8 cellular contexts compared by ENCODE assay signal in the genomic region with DNA sequence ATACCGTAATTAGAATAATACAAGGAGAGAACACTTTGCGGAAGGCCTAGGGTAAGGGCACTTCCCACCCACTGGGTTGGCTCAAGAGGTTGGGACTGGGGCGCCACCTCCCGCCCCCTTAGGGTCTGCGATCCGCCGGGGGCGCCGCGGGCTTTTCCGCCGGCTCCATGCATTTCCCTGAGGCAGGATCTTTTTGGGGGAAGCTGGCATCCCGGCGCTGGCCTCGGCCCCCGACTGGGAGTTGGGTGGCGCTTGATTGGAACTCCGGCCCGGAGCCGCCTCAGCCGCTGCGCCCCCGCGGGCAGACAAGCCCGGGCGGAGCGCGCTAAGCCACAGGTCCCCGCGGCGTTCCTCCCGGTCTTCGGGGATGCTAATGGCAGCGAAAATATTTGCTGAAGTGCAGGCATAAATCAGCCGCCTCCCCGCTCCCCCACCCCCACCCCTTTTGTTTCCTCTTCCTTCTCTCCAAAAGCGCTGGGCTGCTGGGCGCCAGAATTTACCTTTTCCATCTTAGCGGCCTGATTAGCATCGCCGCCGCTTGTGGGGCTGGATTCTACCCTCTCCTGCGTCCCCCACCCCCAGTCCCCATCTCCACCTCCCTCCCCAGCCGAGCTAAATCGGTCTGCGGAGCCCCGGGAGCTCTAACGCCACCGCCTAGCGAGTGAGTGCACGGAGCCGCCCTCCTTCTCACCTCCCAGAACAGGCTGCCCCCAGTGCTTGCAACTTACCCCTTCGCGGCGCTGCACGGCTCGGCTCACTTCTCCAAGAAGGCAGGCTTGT. TPM values are rescaled to one million over a fixed set of nuclear protein-coding genes. Genes with fewer than 3 reads are reported as not detected.
DNase-seq lines count a peak whose midpoint lies in the region; ATAC-seq, FAIRE-seq and TF ChIP-seq lines count a peak whose summit lies in the region.

No MANE protein-coding gene starts in this region.

- peaks cover 25% of the 10 kb centered on the region for H3K4me1 Mint-ChIP-seq in MCF 10A (ENCODE audit: insufficient read depth, unreplicated experiment)
- peaks cover 13% of the 10 kb centered on the region for H3K4me1 Mint-ChIP-seq in stimulated activated effector memory CD8-positive, alpha-beta T cell treated with anti-CD3 and anti-CD28 coated beads, Interleukin-12 subunit alpha, Interleukin-12 subunit beta, amount 100 ng/mL, for 72 hours

- H3K4me3 Mint-ChIP-seq in MCF 10A (ENCODE audit: unreplicated experiment) = peak overlapping the region; percentile 79
- H3K4me3 Mint-ChIP-seq in stimulated activated effector memory CD8-positive, alpha-beta T cell treated with anti-CD3 and anti-CD28 coated beads, Interleukin-12 subunit alpha, Interleukin-12 subunit beta, amount 100 ng/mL, for 72 hours = peak overlapping the region; percentile 63

- POLR2A ChIA-PET in MCF 10A (lab: Yijun Ruan, JAX) = interaction anchor here (0.6 to 9.3 kb wide), 5 partner anchors 28 to 286 kb away, joined by 3 to 146 read pairs (median 3); no protein-coding TSS in a partner anchor

- H3K9me1 ChIP-seq in keratinocyte (ENCODE audit: control insufficient read depth, extremely low read depth, insufficient read depth, low read length) = peaks cover 2% of the 10 kb centered on the region

- peaks cover 0 to 61% (median 21%) of the 10 kb centered on the region in 11 experiments; a peak in 17 of 22 replicates for H4K20me1 ChIP-seq in BLaER1 treated with 17β-estradiol and CSF1 and Interleukin-3, amounts not matched to agents 10 nM and 100 nM
- H4K20me1 ChIP-seq in keratinocyte (ENCODE audit: control insufficient read depth, extremely low read depth, insufficient read depth, low read length) = no peaks in the 10 kb centered on the region

- no peaks in the 10 kb centered on the region for H3K9me3 Mint-ChIP-seq in MCF 10A (ENCODE audit: unreplicated experiment)
- H3K9me3 Mint-ChIP-seq in stimulated activated effector memory CD8-positive, alpha-beta T cell treated with anti-CD3 and anti-CD28 coated beads, Interleukin-12 subunit alpha, Interleukin-12 subunit beta, amount 100 ng/mL, for 72 hours = no peaks in the 10 kb centered on the region

- TSS peak; percentile 24 for BruUV-seq in MCF 10A (replicated peaks; lab: Mats Ljungman, UMichigan)

- peak; percentile 28 for DNase-seq in HPDE6-E6E7 (ENCODE audit: extremely low spot score)
- DNase-seq in MCF 10A (ENCODE audit: unreplicated experiment) = peak; percentile 36
- DNase-seq in keratinocyte (ENCODE audit: low read depth, low spot score) = no peak
- DNase-seq in stimulated activated effector memory CD8-positive, alpha-beta T cell treated with anti-CD3 and anti-CD28 coated beads, Interleukin-12 subunit alpha, Interleukin-12 subunit beta, amount 100 ng/mL, for 72 hours (ENCODE audit: low spot score in 2 of 2) = no peak
- no peak for DNase-seq in HT-29 (ENCODE audit: low spot score)

- peak; percentile 15 for ATAC-seq in stimulated activated effector memory CD8-positive, alpha-beta T cell treated with anti-CD3 and anti-CD28 coated beads, Interleukin-12 subunit alpha, Interleukin-12 subunit beta, amount 100 ng/mL, for 72 hours
- ATAC-seq in HG02759 (IDR thresholded peaks at IDR 0.05; ENCODE audit: unreplicated experiment) (no peak), HG03565 (IDR thresholded peaks at IDR 0.05; ENCODE audit: unreplicated experiment) (no peak)

- peak overlapping the region; percentile 25 for H2AFZ ChIP-seq in keratinocyte (ENCODE audit: control insufficient read depth, low read length)

- H3K27ac Mint-ChIP-seq in MCF 10A (ENCODE audit: low read depth, unreplicated experiment) = peak overlapping the region; percentile 83
- H3K27ac Mint-ChIP-seq in stimulated activated effector memory CD8-positive, alpha-beta T cell treated with anti-CD3 and anti-CD28 coated beads, Interleukin-12 subunit alpha, Interleukin-12 subunit beta, amount 100 ng/mL, for 72 hours = no peak overlapping the region

- H3K4me2 ChIP-seq in BLaER1 treated with 17β-estradiol and CSF1 and Interleukin-3, amounts not matched to agents 10 nM and 100 nM = peak overlapping the region; percentile 79 to 97 (median 93)
- H3K4me2 ChIP-seq in keratinocyte (ENCODE audit: control insufficient read depth, extremely low read depth, insufficient read depth, low read depth, low read length) = peak overlapping the region; percentile 83

- CTCF ChIA-PET in MCF 10A (lab: Yijun Ruan, JAX) = interaction anchor here (0.6 to 1.6 kb wide), 6 partner anchors 21 to 1012 kb away, joined by 3 to 4 read pairs (median 3); no protein-coding TSS in a partner anchor

- intact Hi-C loops in MCF 10A (cut with micrococcal nuclease) = no loop called here

- peak overlapping the region; percentile 37 to 67 (median 54) for H3K4me3 ChIP-seq in BLaER1 treated with 17β-estradiol and CSF1 and Interleukin-3, amounts not matched to agents 10 nM and 100 nM
- H3K4me3 ChIP-seq in keratinocyte (ENCODE audit: control insufficient read depth in 2 of 3, extremely low read depth in 1 of 3, insufficient read depth in 2 of 3, low read depth in 1 of 3, low read length in 3 of 3) = peak overlapping the region; percentile 3 to 61 (median 53)

- TF ChIP-seq CTCF in MCF 10A (IDR thresholded peaks at IDR 0.05; ENCODE audit: unreplicated experiment) (no peak), keratinocyte (optimal IDR thresholded peaks at IDR 0.05 in 1 of 3, IDR thresholded peaks at IDR 0.05 in 1 of 3, conservative IDR thresholded peaks at IDR 0.05 in 1 of 3; ENCODE audit: extremely low read depth in 1 of 3, insufficient read depth in 2 of 3, low read length in 3 of 3) (peak in 2 of 3 experiments; percentile 11 to 18)

- H3K36me3 ChIP-seq in BLaER1 treated with 17β-estradiol and CSF1 and Interleukin-3, amounts not matched to agents 10 nM and 100 nM = no peaks in the 10 kb centered on the region
- no peaks in the 10 kb centered on the region for H3K36me3 ChIP-seq in keratinocyte (ENCODE audit: control insufficient read depth in 2 of 2, extremely low read depth in 1 of 2, insufficient read depth in 2 of 2, low read length in 2 of 2)

- no peaks in the 10 kb centered on the region for H3K79me2 ChIP-seq in keratinocyte (ENCODE audit: control insufficient read depth, insufficient read depth, low read length)

- H3K27me3 ChIP-seq in BLaER1 treated with 17β-estradiol and CSF1 and Interleukin-3, amounts not matched to agents 10 nM and 100 nM = peaks cover 44 to 78% (median 71%) of the 10 kb centered on the region in 11 experiments
- H3K27me3 ChIP-seq in keratinocyte (ENCODE audit: control insufficient read depth, extremely low read depth, insufficient read depth, low read length) = peaks cover 11% of the 10 kb centered on the region

- peak overlapping the region in 4 of 11 experiments; percentile 8 to 62 (median 46); a peak in 5 of 22 replicates for H3K27ac ChIP-seq in BLaER1 treated with 17β-estradiol and CSF1 and Interleukin-3, amounts not matched to agents 10 nM and 100 nM
- no peak overlapping the region for H3K27ac ChIP-seq in keratinocyte (ENCODE audit: control insufficient read depth, insufficient read depth, low read length)

- dilution Hi-C loops in keratinocyte (cut with MboI; ENCODE audit: extremely low pct_ligation_motif_present, low sequenced_read_pairs) = no loop called here

- peaks cover 20 to 32% (median 26%) of the 10 kb centered on the region in 10 experiments for H3K4me1 ChIP-seq in BLaER1 treated with 17β-estradiol and CSF1 and Interleukin-3, amounts not matched to agents 10 nM and 100 nM
- H3K4me1 ChIP-seq in keratinocyte (ENCODE audit: control insufficient read depth, extremely low read depth, insufficient read depth, low read length) = peaks cover 21% of the 10 kb centered on the region

- H3K9ac ChIP-seq in BLaER1 treated with 17β-estradiol and CSF1 and Interleukin-3, amounts not matched to agents 10 nM and 100 nM = peak overlapping the region in 10 of 11 experiments; percentile 4 to 72 (median 48); a peak in 15 of 22 replicates
- H3K9ac ChIP-seq in keratinocyte (ENCODE audit: control insufficient read depth, extremely low read depth, insufficient read depth, low read length) = peak overlapping the region; percentile 49

- no peaks in the 10 kb centered on the region for H3K27me3 Mint-ChIP-seq in MCF 10A (ENCODE audit: insufficient read depth, unreplicated experiment)

- FAIRE-seq in keratinocyte (lab: Jason Lieb, UNC) = no peak

- peaks cover 5% of the 10 kb centered on the region for H3K36me3 Mint-ChIP-seq in MCF 10A (ENCODE audit: insufficient read depth, unreplicated experiment)
- peaks cover 6% of the 10 kb centered on the region for H3K36me3 Mint-ChIP-seq in stimulated activated effector memory CD8-positive, alpha-beta T cell treated with anti-CD3 and anti-CD28 coated beads, Interleukin-12 subunit alpha, Interleukin-12 subunit beta, amount 100 ng/mL, for 72 hours

- no peaks in the 10 kb centered on the region for H3K9me3 ChIP-seq in BLaER1 treated with 17β-estradiol and CSF1 and Interleukin-3, amounts not matched to agents 10 nM and 100 nM (replicated peaks in 1 of 11)
- no peaks in the 10 kb centered on the region for H3K9me3 ChIP-seq in keratinocyte (ENCODE audit: control insufficient read depth, low read depth, low read length)

RNA-seq across cellular contexts. Expression of gene UNC5B, which starts 5.1 kb away (rescaled TPM):
- total RNA-seq in MCF 10A (2022) = 80.5 and 82.4 TPM in 2 replicates
- 0.96 to 3.1 TPM (median 1.1 TPM) in 3 replicates for polyA plus RNA-seq in keratinocyte
- 10.8 TPM for polyA plus RNA-seq in keratinocyte (2011; ENCODE audit: low read depth)
- 0.84 and 0.92 TPM in 2 replicates for polyA plus RNA-seq in keratinocyte (2011; cell fraction: cytosol; rRNA removed)
- polyA plus RNA-seq in keratinocyte (2011; cell fraction: nucleus; rRNA removed) = 5.1 and 6.0 TPM in 2 replicates
- 1.2 and 23.9 TPM in 2 replicates for polyA plus RNA-seq in keratinocyte (2012; ENCODE audit: low replicate concordance)
- 2.4 to 5.0 TPM (median 3.4 TPM) in 3 replicates for polyA minus RNA-seq in keratinocyte
- 2.9 TPM for polyA minus RNA-seq in keratinocyte (2011; cell fraction: cytosol; rRNA and poly(A)+ RNA removed)
- polyA minus RNA-seq in keratinocyte (2011; cell fraction: nucleus; rRNA and poly(A)+ RNA removed) = 6.2 and 7.8 TPM in 2 replicates
- total RNA-seq in HT-29 (2014; rRNA removed; shearing (Covaris generic)) = 0.21 and 0.51 TPM in 2 replicates

Comparison
In these comparisons a context has a peak if more than half of its experiments do, and no peak if none do; other contexts are left out.
1. DNase-seq: peak in HPDE6-E6E7 (single experiment) and MCF 10A (single experiment); none in keratinocyte (single experiment), stimulated activated effector memory CD8-positive, alpha-beta T cell treated with anti-CD3 and anti-CD28 coated beads, Interleukin-12 subunit alpha, Interleukin-12 subunit beta, amount 100 ng/mL, for 72 hours (0 of 2) and HT-29 (single experiment).
2. RNA of gene UNC5B, which starts 5.1 kb away (total RNA-seq): 80.5 to 82.4 TPM in MCF 10A; 0.21 to 0.51 TPM in HT-29; every median in the first group is over 10 times any median in the second.